Comparison of ENCODE assay signal across 10 cellular contexts in the genomic region with DNA sequence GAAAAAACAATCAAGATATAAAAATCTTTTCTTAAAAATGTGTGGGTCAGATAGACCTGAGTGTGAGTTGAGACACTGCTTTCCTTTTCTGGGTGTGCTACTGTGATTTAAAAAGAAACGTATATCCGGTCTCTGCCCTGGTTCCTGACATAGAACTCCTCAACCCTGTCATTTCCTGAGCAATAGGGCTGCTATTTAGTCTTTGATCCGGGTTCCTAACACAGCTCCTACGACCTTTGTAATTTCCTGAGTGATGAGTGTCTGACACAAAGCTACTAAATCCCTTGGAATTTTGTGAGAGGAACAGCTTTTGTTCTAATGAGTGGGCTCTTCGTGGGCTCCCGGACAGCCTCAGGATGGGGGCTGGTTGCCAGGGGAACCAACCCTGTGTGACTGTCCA.
DNase-seq lines count a peak whose midpoint lies in the region; ATAC-seq and TF ChIP-seq lines count a peak whose summit lies in the region.
"Had no signal": no experiment of that assay in that cellular context is flagged by ENCODE, and none has a peak within 500 bp of the region (broad histone marks: within the 10 kb centered on the region; RNA-seq: fewer than 3 reads in every experiment).

No MANE protein-coding gene starts in this region.

- ATAC-seq in GM18870 (IDR thresholded peaks at IDR 0.05; ENCODE audit: unreplicated experiment), result no peak

- H3K27me3 ChIP-seq in kidney epithelial cell (ENCODE audit: control insufficient read depth, insufficient read depth, low read length), result no peaks in the 10 kb centered on the region

- H3K4me3 ChIP-seq in astrocyte of the spinal cord (ENCODE audit: low read depth, low read length) (no peak overlapping the region), kidney epithelial cell (ENCODE audit: low read depth, low read length) (no peak overlapping the region)

- H3K36me3 ChIP-seq in kidney epithelial cell (ENCODE audit: control insufficient read depth, insufficient read depth, low read length), result no peaks in the 10 kb centered on the region

- DNase-seq in AG20443 (ENCODE audit: low spot score), result peak; percentile 24
- DNase-seq in HCEC 1CT, result peak; percentile 53
- DNase-seq in astrocyte of the spinal cord (ENCODE audit: low read depth, low spot score), result peak; percentile 27
- peak; percentile 31 for DNase-seq in kidney epithelial cell (ENCODE audit: low read depth)
- no peak for DNase-seq in inferior parietal cortex (ENCODE audit: extremely low spot score)
- no peak for DNase-seq in nucleus accumbens (lab: John Stamatoyannopoulos, UW)
- no peak for DNase-seq in NCI-H1930 (lab: John Stamatoyannopoulos, UW)
- DNase-seq: GF-D8, kidney had no signal

- TF ChIP-seq CTCF in astrocyte of the spinal cord (IDR thresholded peaks at IDR 0.05; ENCODE audit: low read depth, low read length), result no peak
- no peak for TF ChIP-seq CTCF in kidney epithelial cell (IDR thresholded peaks at IDR 0.05; ENCODE audit: insufficient read depth, low read length, poor library complexity, severe bottlenecking)

- in situ Hi-C loops in astrocyte of the spinal cord (cut with HindIII; ENCODE audit: low sequenced_read_pairs), result no loop called here

Comparison
In these comparisons a context has a peak if more than half of its experiments do, and no peak if none do; other contexts are left out.
1. DNase-seq: peak in AG20443 (single experiment), HCEC 1CT (single experiment), astrocyte of the spinal cord (single experiment) and kidney epithelial cell (single experiment); none in inferior parietal cortex (single experiment), nucleus accumbens (0 of 56) and NCI-H1930 (0 of 2).